ENCODE assay signal across 26 cellular contexts in genomic region chr5:150167163-150167798, GRCh38. TPM values are rescaled to one million over a fixed set of nuclear protein-coding genes. Genes with fewer than 3 reads are reported as not detected.
DNase-seq lines count a peak whose midpoint lies in the region; ATAC-seq and TF ChIP-seq lines count a peak whose summit lies in the region.
"Had no signal": no experiment of that assay in that cellular context is flagged by ENCODE, and none has a peak within 500 bp of the region (broad histone marks: within the 10 kb centered on the region; RNA-seq: fewer than 3 reads in every experiment).

No MANE protein-coding gene starts in this region.

- no peak overlapping the region for H2BK120ac ChIP-seq in trophoblast cell (ENCODE audit: insufficient read depth, low read length, poor library complexity)

- peak overlapping the region; percentile 17 for H4K91ac ChIP-seq in trophoblast cell (ENCODE audit: low read depth, low read length)

- no peak overlapping the region for H2AK5ac ChIP-seq in trophoblast cell (ENCODE audit: low read length)

- H3K9me3 ChIP-seq in ES-I3 (ENCODE audit: control insufficient read depth, insufficient read depth, low read length) (no peaks in the 10 kb centered on the region), T-helper 17 cell (ENCODE audit: control insufficient read depth, low read length, poor library complexity, severe bottlenecking) (no peaks in the 10 kb centered on the region), trophoblast cell (ENCODE audit: insufficient read depth, low read depth, low read length) (peaks cover 4% of the 10 kb centered on the region), ascending aorta (no peaks in the 10 kb centered on the region)
- H3K9me3 ChIP-seq: BLaER1, sigmoid colon, upper lobe of right lung had no signal

- H4K8ac ChIP-seq in trophoblast cell (ENCODE audit: low read depth, low read length): peak overlapping the region; percentile 49

- no peak overlapping the region for H3K23ac ChIP-seq in trophoblast cell (ENCODE audit: low read length)

- peaks cover 10% of the 10 kb centered on the region for H3K79me1 ChIP-seq in trophoblast cell (ENCODE audit: low read length)

- no peaks in the 10 kb centered on the region for H3K36me3 ChIP-seq in ES-I3 (ENCODE audit: insufficient read depth, low read length)
- H3K36me3 ChIP-seq in trophoblast cell (ENCODE audit: control insufficient read depth in 1 of 2, insufficient read depth in 2 of 2, low read length in 2 of 2): no peaks in the 10 kb centered on the region
- no peaks in the 10 kb centered on the region for H3K36me3 ChIP-seq in ascending aorta
- H3K36me3 ChIP-seq: BLaER1, sigmoid colon, upper lobe of right lung, WERI-Rb-1 had no signal

- no peaks in the 10 kb centered on the region for H3K9me3 Mint-ChIP-seq in activated T-cell treated with anti-CD3 and anti-CD28 coated beads, Interleukin-2, amount 50 U/mL, for 72 hours
- H3K9me3 Mint-ChIP-seq: activated CD4-positive, alpha-beta T cell treated with anti-CD3 and anti-CD28 coated beads, Interleukin-2, amount 10 ng/mL, durations not matched to agents 7 days and 5 days; activated naive CD4-positive, alpha-beta T cell treated with anti-CD3 and anti-CD28 coated beads for 36 hours; IgD-negative memory B cell had no signal

- ATAC-seq in T-helper 17 cell (no peak), left colon (peak; percentile 16), HG02938 (IDR thresholded peaks at IDR 0.05; ENCODE audit: unreplicated experiment) (no peak)
- no peak for ATAC-seq in activated T-cell treated with anti-CD3 and anti-CD28 coated beads, Interleukin-2, amount 50 U/mL, for 72 hours (replicated peaks in 1 of 2)
- ATAC-seq: naive thymus-derived CD4-positive, alpha-beta T cell; upper lobe of right lung had no signal

- H3K27me3 Mint-ChIP-seq in T-helper 17 cell: peaks cover 72% of the 10 kb centered on the region
- H3K27me3 Mint-ChIP-seq in activated T-cell treated with anti-CD3 and anti-CD28 coated beads, Interleukin-2, amount 50 U/mL, for 72 hours (ENCODE audit: low read depth): peaks cover 71% of the 10 kb centered on the region

- H3K4me1 Mint-ChIP-seq in T-helper 17 cell: peaks cover 5% of the 10 kb centered on the region
- no peaks in the 10 kb centered on the region for H3K4me1 Mint-ChIP-seq in activated T-cell treated with anti-CD3 and anti-CD28 coated beads, Interleukin-2, amount 50 U/mL, for 72 hours (ENCODE audit: low read depth)
- H3K4me1 Mint-ChIP-seq: activated CD4-positive, alpha-beta T cell treated with anti-CD3 and anti-CD28 coated beads, Interleukin-2, amount 10 ng/mL, durations not matched to agents 7 days and 5 days had no signal

- WGBS in trophoblast cell (ENCODE audit: extremely low coverage, insufficient coverage, insufficient read length): no CpG with 5 or more reads among the region's 49 CpGs

- H3K27ac Mint-ChIP-seq in T-helper 17 cell: no peak overlapping the region
- H3K27ac Mint-ChIP-seq in activated T-cell treated with anti-CD3 and anti-CD28 coated beads, Interleukin-2, amount 50 U/mL, for 72 hours: no peak overlapping the region
- H3K27ac Mint-ChIP-seq: activated CD4-positive, alpha-beta T cell treated with anti-CD3 and anti-CD28 coated beads, Interleukin-2, amount 10 ng/mL, durations not matched to agents 7 days and 5 days; activated naive CD4-positive, alpha-beta T cell treated with anti-CD3 and anti-CD28 coated beads for 36 hours; naive thymus-derived CD4-positive, alpha-beta T cell had no signal

- DNase-seq in T-helper 17 cell (no peak), left colon (no peak), trophoblast cell (no peak), Ammon's horn (ENCODE audit: low spot score) (no peak), ascending aorta (ENCODE audit: low spot score in 2 of 2) (no peak)
- no peak for DNase-seq in activated T-cell treated with anti-CD3 and anti-CD28 coated beads, Interleukin-2, amount 50 U/mL, for 72 hours
- DNase-seq: activated CD4-positive, alpha-beta T cell treated with anti-CD3 and anti-CD28 coated beads, Interleukin-2, amount 10 ng/mL, durations not matched to agents 7 days and 5 days; activated naive CD4-positive, alpha-beta T cell treated with anti-CD3 and anti-CD28 coated beads for 36 hours; amygdala; COR-L47; DMS79; mammary epithelial cell; naive thymus-derived CD4-positive, alpha-beta T cell; NCI-H1092 treated with DMSO at 0.1 percent for 48 hours; NCI-H1930; NCI-H226; posterior cingulate gyrus; sigmoid colon; T-helper 9 cell; upper lobe of right lung; WERI-Rb-1 had no signal

- H3K4ac ChIP-seq in trophoblast cell (ENCODE audit: low read depth, low read length): no peak overlapping the region

- no peak for TF ChIP-seq CTCF in ascending aorta (IDR thresholded peaks at IDR 0.05)

- H3K4me3 ChIP-seq in trophoblast cell (ENCODE audit: low read depth, low read length): no peak overlapping the region
- H3K4me3 ChIP-seq in ascending aorta: no peak overlapping the region
- H3K4me3 ChIP-seq: BLaER1, upper lobe of right lung had no signal

- H2AFZ ChIP-seq in trophoblast cell (ENCODE audit: insufficient read depth, low read length, poor library complexity): peak overlapping the region; percentile 10

- H3K27me3 ChIP-seq in trophoblast cell (ENCODE audit: insufficient read depth, low read length): peaks cover 11% of the 10 kb centered on the region
- no peaks in the 10 kb centered on the region for H3K27me3 ChIP-seq in ascending aorta
- H3K27me3 ChIP-seq: BLaER1 had no signal

- intact Hi-C loops in left colon (cut with DNase I, micrococcal nuclease): no loop called here
- intact Hi-C loops in ascending aorta (cut with DNase I): no loop called here

- H4K12ac ChIP-seq in trophoblast cell (ENCODE audit: low read depth, low read length): no peak overlapping the region

- peak overlapping the region; percentile 78 for H3K4me3 Mint-ChIP-seq in T-helper 17 cell
- H3K4me3 Mint-ChIP-seq in activated T-cell treated with anti-CD3 and anti-CD28 coated beads, Interleukin-2, amount 50 U/mL, for 72 hours: peak overlapping the region in 1 of 2 donors; percentile 19
- H3K4me3 Mint-ChIP-seq: activated CD4-positive, alpha-beta T cell treated with anti-CD3 and anti-CD28 coated beads, Interleukin-2, amount 10 ng/mL, durations not matched to agents 7 days and 5 days; activated naive CD4-positive, alpha-beta T cell treated with anti-CD3 and anti-CD28 coated beads for 36 hours had no signal

- H3K36me3 Mint-ChIP-seq in T-helper 17 cell (ENCODE audit: low read depth): peaks cover 8% of the 10 kb centered on the region
- no peaks in the 10 kb centered on the region for H3K36me3 Mint-ChIP-seq in activated T-cell treated with anti-CD3 and anti-CD28 coated beads, Interleukin-2, amount 50 U/mL, for 72 hours (ENCODE audit: insufficient read depth in 2 of 2)
- H3K36me3 Mint-ChIP-seq: IgD-negative memory B cell; naive thymus-derived CD4-positive, alpha-beta T cell had no signal

- no peak overlapping the region for H2BK5ac ChIP-seq in trophoblast cell (ENCODE audit: low read depth, low read length, poor library complexity)

- no peak overlapping the region for H3K18ac ChIP-seq in trophoblast cell (ENCODE audit: low read length)

- H3K4me2 ChIP-seq in trophoblast cell (ENCODE audit: low read length): peak overlapping the region; percentile 41
- H3K4me2 ChIP-seq: BLaER1 had no signal

- H3K27ac ChIP-seq in trophoblast cell (ENCODE audit: low read depth, low read length) (no peak overlapping the region), ascending aorta (no peak overlapping the region)
- H3K27ac ChIP-seq: BLaER1, upper lobe of right lung, WERI-Rb-1 had no signal

- H3K9ac ChIP-seq in ES-I3 (ENCODE audit: low read depth, low read length): peak overlapping the region; percentile 29; the same call in 1 of the 2 replicates
- no peak overlapping the region for H3K9ac ChIP-seq in trophoblast cell (ENCODE audit: low read length)
- H3K9ac ChIP-seq: BLaER1 had no signal

- H3K4me1 ChIP-seq in ES-I3 (ENCODE audit: insufficient read depth, low read length): peaks cover 15% of the 10 kb centered on the region; the same call in 1 of the 2 replicates
- H3K4me1 ChIP-seq in trophoblast cell (ENCODE audit: control insufficient read depth in 1 of 2, insufficient read depth in 2 of 2, low read length in 2 of 2): peaks cover 12 to 27% of the 10 kb centered on the region in 2 experiments
- H3K4me1 ChIP-seq in ascending aorta: peaks cover 4 to 13% of the 10 kb centered on the region in 2 donors

- peak overlapping the region; percentile 46 for H2BK12ac ChIP-seq in trophoblast cell (ENCODE audit: low read length)

- no peak overlapping the region for H3K14ac ChIP-seq in trophoblast cell (ENCODE audit: low read length)

- no peaks in the 10 kb centered on the region for H3K79me2 ChIP-seq in trophoblast cell (ENCODE audit: control insufficient read depth, insufficient read depth, low read length, poor library complexity)

RNA-seq across cellular contexts. Expression of gene CDX1, which starts 0.7 kb away (rescaled TPM):
- total RNA-seq in T-helper 17 cell: not detected
- total RNA-seq in left colon: 100 to 1,000 TPM; 323 to 423 TPM
- polyA plus RNA-seq in trophoblast cell (2013): 9.7 and 11.3 TPM in 2 replicates
- total RNA-seq in ascending aorta: not detected
- not detected for total RNA-seq in activated T-cell treated with anti-CD3 and anti-CD28 coated beads, Interleukin-2, amount 50 U/mL, for 72 hours
- total RNA-seq: activated CD4-positive, alpha-beta T cell treated with anti-CD3 and anti-CD28 coated beads, Interleukin-2, amount 10 ng/mL, durations not matched to agents 7 days and 5 days; activated naive CD4-positive, alpha-beta T cell treated with anti-CD3 and anti-CD28 coated beads for 36 hours; glomerular endothelial cell; mammary epithelial cell; naive thymus-derived CD4-positive, alpha-beta T cell; upper lobe of right lung had no signal
- polyA plus RNA-seq: IgD-negative memory B cell; mammary epithelial cell; naive thymus-derived CD4-positive, alpha-beta T cell had no signal

RNA-seq across cellular contexts. Expression of gene PDGFRB, which starts 11.6 kb away (rescaled TPM):
- under 1 TPM in 1 of 2 donors, not detected in 1; 0.57 TPM for total RNA-seq in T-helper 17 cell
- 10 to 100 TPM; 14.2 to 26.0 TPM for total RNA-seq in left colon
- 91.3 and 93.4 TPM in 2 replicates for polyA plus RNA-seq in trophoblast cell (2013)
- 341 TPM for total RNA-seq in ascending aorta
- 1 to 10 TPM in 1 of 2 donors, under 1 TPM in 1; 0.34 to 1.1 TPM for total RNA-seq in activated T-cell treated with anti-CD3 and anti-CD28 coated beads, Interleukin-2, amount 50 U/mL, for 72 hours

RNA-seq across cellular contexts. Expression of gene SLC6A7, which starts 22.6 kb away (rescaled TPM):
- not detected for total RNA-seq in T-helper 17 cell
- total RNA-seq in left colon: 10 to 100 TPM; 13.2 to 30.4 TPM
- 0.01 and 0.03 TPM in 2 replicates for polyA plus RNA-seq in trophoblast cell (2013)
- not detected for total RNA-seq in ascending aorta
- total RNA-seq in activated T-cell treated with anti-CD3 and anti-CD28 coated beads, Interleukin-2, amount 50 U/mL, for 72 hours: not detected
- total RNA-seq: activated CD4-positive, alpha-beta T cell treated with anti-CD3 and anti-CD28 coated beads, Interleukin-2, amount 10 ng/mL, durations not matched to agents 7 days and 5 days; activated naive CD4-positive, alpha-beta T cell treated with anti-CD3 and anti-CD28 coated beads for 36 hours; glomerular endothelial cell; mammary epithelial cell; naive thymus-derived CD4-positive, alpha-beta T cell; sigmoid colon; upper lobe of right lung had no signal
- polyA plus RNA-seq: IgD-negative memory B cell; mammary epithelial cell; naive thymus-derived CD4-positive, alpha-beta T cell had no signal

Comparison
In these comparisons a context has a peak if more than half of its experiments do, and no peak if none do; other contexts are left out.
1. RNA of gene CDX1, which starts 0.7 kb away (total RNA-seq): 323 to 423 TPM in left colon; not detected in ascending aorta (single experiment), not detected in T-helper 17 cell and not detected in activated T-cell treated with anti-CD3 and anti-CD28 coated beads, Interleukin-2, amount 50 U/mL, for 72 hours; every median in the first group is over 100 times any median in the second.
2. RNA of gene PDGFRB, which starts 11.6 kb away (total RNA-seq): 341 TPM in ascending aorta (single experiment); 14.2 to 26.0 TPM in left colon, 0.34 to 1.1 TPM in activated T-cell treated with anti-CD3 and anti-CD28 coated beads, Interleukin-2, amount 50 U/mL, for 72 hours and 0.57 TPM in T-helper 17 cell; every median in the first group is over 10 times any median in the second.
3. RNA of gene SLC6A7, which starts 22.6 kb away (total RNA-seq): 13.2 to 30.4 TPM in left colon; not detected in T-helper 17 cell, not detected in ascending aorta (single experiment) and not detected in activated T-cell treated with anti-CD3 and anti-CD28 coated beads, Interleukin-2, amount 50 U/mL, for 72 hours; every median in the first group is over 10 times any median in the second.